ENCODE assay signal across 31 cellular contexts in the genomic region with DNA sequence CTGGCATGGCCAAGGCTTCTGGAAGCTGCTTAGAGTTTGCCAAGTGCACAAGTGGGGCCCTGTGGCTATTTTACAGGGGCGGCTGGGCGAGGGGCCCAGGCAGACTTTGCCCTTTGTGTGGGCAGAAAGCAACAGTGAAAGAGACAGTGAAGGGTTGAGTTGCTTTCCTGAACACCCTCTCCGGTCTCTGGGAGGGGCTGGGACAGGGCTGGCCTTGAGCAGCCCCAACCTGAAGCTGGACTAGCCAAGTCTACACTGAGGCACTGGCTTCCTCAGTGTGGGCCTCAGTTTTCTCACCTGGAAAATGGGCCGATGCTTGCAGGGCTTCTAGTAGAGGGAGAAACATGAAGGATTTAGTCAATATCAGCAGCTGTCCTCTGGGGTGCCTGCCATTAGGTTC. TPM values are rescaled to one million over a fixed set of nuclear protein-coding genes. Genes with fewer than 3 reads are reported as not detected.
"Had no signal": no experiment of that assay in that cellular context is flagged by ENCODE, and none has a peak within 500 bp of the region (broad histone marks: within the 10 kb centered on the region; RNA-seq: fewer than 3 reads in every experiment).

No MANE protein-coding gene starts in this region.

- H3K36me3 ChIP-seq: colonic mucosa, esophagus squamous epithelium, ovary, prostate gland, thyroid gland, upper lobe of left lung had no signal

- H3K27ac ChIP-seq: colonic mucosa, epithelial cell of prostate, esophagus squamous epithelium, heart right ventricle, left lung, lower lobe of right lung, ovary, prostate gland, stomach, thyroid gland, upper lobe of left lung, WERI-Rb-1 had no signal

- H3K4me1 ChIP-seq: colonic mucosa, prostate gland had no signal

- DNase-seq: activated CD4-positive, alpha-beta T cell treated with anti-CD3 and anti-CD28 coated beads for 48 hours; activated CD4-positive, alpha-beta T cell treated with anti-CD3 and anti-CD28 coated beads, Interleukin-2, amount 50 U/mL, for 48 hours; activated CD8-positive, alpha-beta memory T cell treated with anti-CD3 and anti-CD28 coated beads for 24 hours; activated effector memory CD4-positive, alpha-beta T cell treated with Interleukin-2 at 50 U/mL for 16 hours; activated naive CD4-positive, alpha-beta T cell treated with Interleukin-2 at 50 U/mL for 16 hours; cerebellar nuclear complex; colonic mucosa; effector CD8-positive, alpha-beta T cell; esophagus squamous epithelium; foreskin melanocyte; heart right ventricle; left lung; lower lobe of right lung; mesendoderm; mucosa of descending colon; ovary; retina; stimulated activated CD4-positive, alpha-beta T cell treated with anti-CD3 and anti-CD28 coated beads, Interleukin-1b, Interleukin-23, amount 100 ng/mL, for 48 hours; stimulated activated CD4-positive, alpha-beta T cell treated with anti-CD3 and anti-CD28 coated beads, Interleukin-4, amount 100 ng/mL, for 4 hours; stimulated activated CD8-positive, alpha-beta memory T cell treated with anti-CD3 and anti-CD28 coated beads, Interleukin-4, amount 100 ng/mL, for 48 hours; stimulated activated naive B cell treated with anti-CD40 and anti-IgM and Interleukin-4, amounts not matched to agents 10 μg/mL and 1 μg/mL and 100 μg/mL, for 72 hours; stomach; T-helper 17 cell; T1000; thyroid gland; upper lobe of left lung; WERI-Rb-1 had no signal

- H3K27me3 ChIP-seq: heart right ventricle, ovary, thyroid gland, upper lobe of left lung had no signal

- H3K4me3 ChIP-seq: colonic mucosa, esophagus squamous epithelium, heart right ventricle, left lung, lower lobe of right lung, mucosa of descending colon, ovary, prostate gland, smooth muscle cell, stomach, thyroid gland, upper lobe of left lung had no signal

- H3K9me3 ChIP-seq: colonic mucosa, esophagus squamous epithelium, heart right ventricle, left lung, lower lobe of right lung, mucosa of descending colon, ovary, prostate gland, stomach, thyroid gland, upper lobe of left lung had no signal

RNA-seq across cellular contexts. Expression of gene CERS1, which starts 47.5 kb away (rescaled TPM):
- total RNA-seq: lower lobe of right lung; natural killer cell treated with Interleukin-12 subunit alpha and Interleukin-12 subunit beta and Interleukin-15 and Interleukin-18, amount 100 ng/mL, for 72 hours; T-helper 17 cell had no signal
